Comparison of ENCODE assay signal across 9 cellular contexts in genomic region chr10:63767512-63767911, GRCh38.
DNase-seq lines count a peak whose midpoint lies in the region; ATAC-seq and TF ChIP-seq lines count a peak whose summit lies in the region.
"Had no signal": no experiment of that assay in that cellular context is flagged by ENCODE, and none has a peak within 500 bp of the region (broad histone marks: within the 10 kb centered on the region; RNA-seq: fewer than 3 reads in every experiment).

No MANE protein-coding gene starts in this region.

- no peak overlapping the region for H3K9ac ChIP-seq in SK-N-MC (ENCODE audit: insufficient read length)

- H3K4me1 ChIP-seq in upper lobe of right lung, result no peaks in the 10 kb centered on the region

- peaks cover 42% of the 10 kb centered on the region for H3K27me3 Mint-ChIP-seq in activated T-cell treated with anti-CD3 and anti-CD28 coated beads, Interleukin-2, amount 50 U/mL, for 72 hours (ENCODE audit: low read depth)
- no peaks in the 10 kb centered on the region for H3K27me3 Mint-ChIP-seq in glutamatergic neuron (ENCODE audit: unreplicated experiment)

- H3K36me3 ChIP-seq in SK-N-MC (ENCODE audit: insufficient read depth, low read length) (no peaks in the 10 kb centered on the region), upper lobe of right lung (no peaks in the 10 kb centered on the region), WERI-Rb-1 (no peaks in the 10 kb centered on the region)

- H3K9me3 Mint-ChIP-seq in activated T-cell treated with anti-CD3 and anti-CD28 coated beads, Interleukin-2, amount 50 U/mL, for 72 hours, result no peaks in the 10 kb centered on the region
- H3K9me3 Mint-ChIP-seq in glutamatergic neuron (ENCODE audit: unreplicated experiment), result peaks cover 2% of the 10 kb centered on the region
- H3K9me3 Mint-ChIP-seq: stimulated activated naive B cell treated with anti-CD40 and anti-IgM and Interleukin-4, amounts not matched to agents 10 μg/mL and 1 μg/mL and 100 μg/mL, for 72 hours had no signal

- peak overlapping the region; percentile 85 for H3K27ac Mint-ChIP-seq in activated T-cell treated with anti-CD3 and anti-CD28 coated beads, Interleukin-2, amount 50 U/mL, for 72 hours
- no peak overlapping the region for H3K27ac Mint-ChIP-seq in glutamatergic neuron (ENCODE audit: unreplicated experiment)
- H3K27ac Mint-ChIP-seq: stimulated activated naive B cell treated with anti-CD40 and anti-IgM and Interleukin-4, amounts not matched to agents 10 μg/mL and 1 μg/mL and 100 μg/mL, for 72 hours had no signal

- H3K27me3 ChIP-seq in upper lobe of right lung (no peaks in the 10 kb centered on the region), WERI-Rb-1 (ENCODE audit: insufficient read depth, low read depth, severe bottlenecking) (peaks cover 15% of the 10 kb centered on the region)

- H3K4me1 Mint-ChIP-seq in activated T-cell treated with anti-CD3 and anti-CD28 coated beads, Interleukin-2, amount 50 U/mL, for 72 hours (ENCODE audit: low read depth), result no peaks in the 10 kb centered on the region
- H3K4me1 Mint-ChIP-seq in glutamatergic neuron (ENCODE audit: low read depth, unreplicated experiment), result peaks cover 6% of the 10 kb centered on the region
- H3K4me1 Mint-ChIP-seq: stimulated activated naive B cell treated with anti-CD40 and anti-IgM and Interleukin-4, amounts not matched to agents 10 μg/mL and 1 μg/mL and 100 μg/mL, for 72 hours had no signal

- intact Hi-C loops in upper lobe of right lung (cut with DNase I), result no loop called here

- H3K9me3 ChIP-seq in SK-N-MC (ENCODE audit: low read depth, low read length) (no peaks in the 10 kb centered on the region), upper lobe of right lung (no peaks in the 10 kb centered on the region), WERI-Rb-1 (ENCODE audit: severe bottlenecking) (no peaks in the 10 kb centered on the region)

- no peak for ATAC-seq in activated T-cell treated with anti-CD3 and anti-CD28 coated beads, Interleukin-2, amount 50 U/mL, for 72 hours (replicated peaks in 1 of 2)
- ATAC-seq in upper lobe of right lung, result no peak
- ATAC-seq in GM18868 (IDR thresholded peaks at IDR 0.05; ENCODE audit: unreplicated experiment), result no peak
- ATAC-seq: stimulated activated naive B cell treated with anti-CD40 and anti-IgM and Interleukin-4, amounts not matched to agents 10 μg/mL and 1 μg/mL and 100 μg/mL, for 72 hours had no signal

- no peak overlapping the region for H3K4me3 Mint-ChIP-seq in activated T-cell treated with anti-CD3 and anti-CD28 coated beads, Interleukin-2, amount 50 U/mL, for 72 hours
- H3K4me3 Mint-ChIP-seq in glutamatergic neuron (ENCODE audit: unreplicated experiment), result no peak overlapping the region
- H3K4me3 Mint-ChIP-seq: stimulated activated naive B cell treated with anti-CD40 and anti-IgM and Interleukin-4, amounts not matched to agents 10 μg/mL and 1 μg/mL and 100 μg/mL, for 72 hours had no signal

- TF ChIP-seq CTCF in glutamatergic neuron (IDR thresholded peaks at IDR 0.05; ENCODE audit: partially characterized antibody, unreplicated experiment), result peak; percentile 35
- TF ChIP-seq CTCF in upper lobe of right lung (IDR thresholded peaks at IDR 0.05), result peak; percentile 40
- no peak for TF ChIP-seq CTCF in WERI-Rb-1 (IDR thresholded peaks at IDR 0.05; ENCODE audit: low read depth, low read length)

- H3K4me3 ChIP-seq in SK-N-MC (no peak overlapping the region), upper lobe of right lung (no peak overlapping the region), WERI-Rb-1 (ENCODE audit: low read depth, low read length) (no peak overlapping the region)

- no peaks in the 10 kb centered on the region for H3K36me3 Mint-ChIP-seq in activated T-cell treated with anti-CD3 and anti-CD28 coated beads, Interleukin-2, amount 50 U/mL, for 72 hours (ENCODE audit: insufficient read depth in 2 of 2)
- no peaks in the 10 kb centered on the region for H3K36me3 Mint-ChIP-seq in glutamatergic neuron (ENCODE audit: unreplicated experiment)
- H3K36me3 Mint-ChIP-seq: stimulated activated naive B cell treated with anti-CD40 and anti-IgM and Interleukin-4, amounts not matched to agents 10 μg/mL and 1 μg/mL and 100 μg/mL, for 72 hours had no signal

- no peak for DNase-seq in activated T-cell treated with anti-CD3 and anti-CD28 coated beads, Interleukin-2, amount 50 U/mL, for 72 hours
- DNase-seq in activated T-cell treated with anti-CD3 and anti-CD28 coated beads for 4 hours (no peak), SK-N-MC (ENCODE audit: low read depth, low spot score) (no peak), glutamatergic neuron (no peak), upper lobe of right lung (no peak), NCI-H226 (no peak), WERI-Rb-1 (no peak)
- DNase-seq: stimulated activated naive B cell treated with anti-CD40 and anti-IgM and Interleukin-4, amounts not matched to agents 10 μg/mL and 1 μg/mL and 100 μg/mL, for 72 hours had no signal

- H3K27ac ChIP-seq in SK-N-MC (peak overlapping the region; percentile 40; the same call in 1 of the 2 replicates), upper lobe of right lung (no peak overlapping the region), WERI-Rb-1 (no peak overlapping the region)
